In genomic region chr1:40876891-40877290, GRCh38 we compare ENCODE assay signal across 13 cellular contexts. TPM values are rescaled to one million over a fixed set of nuclear protein-coding genes. Genes with fewer than 3 reads are reported as not detected.
DNase-seq lines count a peak whose midpoint lies in the region; ATAC-seq, FAIRE-seq and TF ChIP-seq lines count a peak whose summit lies in the region.
"Had no signal": no experiment of that assay in that cellular context is flagged by ENCODE, and none has a peak within 500 bp of the region (broad histone marks: within the 10 kb centered on the region; RNA-seq: fewer than 3 reads in every experiment).

No MANE protein-coding gene starts in this region.

- POLR2A ChIA-PET in PC-3 (lab: Charles Lee; ENCODE audit: unreplicated experiment): interaction anchor here (0.9 kb wide), 1 partner anchor 19 kb away, joined by 3 read pairs; no protein-coding TSS in a partner anchor

- no peak for TF ChIP-seq POLR2A in GM12892 (IDR thresholded peaks at IDR 0.05; ENCODE audit: low read depth, low read length)

- H3K9me3 ChIP-seq in BLaER1 (peaks cover 10% of the 10 kb centered on the region; the same call in 1 of the 2 replicates), PC-3 (ENCODE audit: low read length) (peaks cover 11% of the 10 kb centered on the region), psoas muscle (peaks cover 5% of the 10 kb centered on the region), hepatocyte (ENCODE audit: low read depth) (no peaks in the 10 kb centered on the region)

- 67 to 75% (median 73%) methylated on average over 1 of the region's 1 CpG for WGBS in psoas muscle, 3 donors
- 80% methylated on average over 1 of the region's 1 CpG for WGBS in hepatocyte (ENCODE audit: low lambda C conversion rate, missing lambda C conversion rate)

- H3K9ac ChIP-seq in BLaER1: no peak overlapping the region
- 0 out of 2 replicates have a peak overlapping the region, but pooled peaks have one; percentile 27 for H3K9ac ChIP-seq in PC-3 (ENCODE audit: low read length)

- no peak for FAIRE-seq in GM12892 (lab: Jason Lieb, UNC)
- FAIRE-seq: GM18507 had no signal

- H3K27me3 Mint-ChIP-seq in chondrocyte (ENCODE audit: low read depth): no peaks in the 10 kb centered on the region

- H4K20me1 ChIP-seq in BLaER1: no peaks in the 10 kb centered on the region
- no peaks in the 10 kb centered on the region for H4K20me1 ChIP-seq in PC-3 (ENCODE audit: low read length)
- H4K20me1 ChIP-seq in hepatocyte (ENCODE audit: insufficient read depth, poor library complexity, severe bottlenecking): no peaks in the 10 kb centered on the region

- TF ChIP-seq CTCF in PC-3 (conservative IDR thresholded peaks at IDR 0.05; ENCODE audit: low read depth, low read length) (no peak), chondrocyte (IDR thresholded peaks at IDR 0.05) (no peak), psoas muscle (IDR thresholded peaks at IDR 0.05) (no peak), hepatocyte (IDR thresholded peaks at IDR 0.05; ENCODE audit: poor library complexity) (no peak)

- H3K4me1 Mint-ChIP-seq in chondrocyte (ENCODE audit: low read depth): peaks cover 67% of the 10 kb centered on the region

- peaks cover 9% of the 10 kb centered on the region for H3F3A ChIP-seq in PC-3 (ENCODE audit: low read length, unreplicated experiment)

- intact Hi-C loops in PC-3 (cut with micrococcal nuclease): no loop called here
- intact Hi-C loops in psoas muscle (cut with DNase I): no loop called here

- H3K36me3 ChIP-seq in BLaER1: no peaks in the 10 kb centered on the region
- peaks cover 8% of the 10 kb centered on the region; the same call in 1 of the 2 replicates for H3K36me3 ChIP-seq in PC-3 (ENCODE audit: low read depth, low read length)
- no peaks in the 10 kb centered on the region for H3K36me3 ChIP-seq in psoas muscle (ENCODE audit: insufficient read depth in 1 of 2, low read depth in 1 of 2)
- H3K36me3 ChIP-seq in hepatocyte (replicated peaks; ENCODE audit: insufficient read depth, low read depth): no peaks in the 10 kb centered on the region
- H3K36me3 ChIP-seq: cardiac muscle cell, SJCRH30 had no signal

- H3K36me3 Mint-ChIP-seq in chondrocyte (ENCODE audit: low read depth): no peaks in the 10 kb centered on the region

- ATAC-seq in PC-3: no peak
- no peak for ATAC-seq in psoas muscle

- H3K4me2 ChIP-seq in BLaER1 (peak overlapping the region; percentile 58), PC-3 (ENCODE audit: low read length) (no peak overlapping the region), hepatocyte (no peak overlapping the region)

- BruUV-seq in PC-3 (replicated peaks; lab: Mats Ljungman, UMichigan): no TSS peak

- no peaks in the 10 kb centered on the region for H3K27me3 ChIP-seq in BLaER1
- no peaks in the 10 kb centered on the region for H3K27me3 ChIP-seq in PC-3 (ENCODE audit: low read length)
- H3K27me3 ChIP-seq in psoas muscle (ENCODE audit: insufficient read depth in 3 of 3, low read length in 2 of 3): no peaks in the 10 kb centered on the region
- H3K27me3 ChIP-seq in hepatocyte: no peaks in the 10 kb centered on the region
- H3K27me3 ChIP-seq: cardiac muscle cell, SJCRH30 had no signal

- H2AFZ ChIP-seq in PC-3 (ENCODE audit: low read length): no peak overlapping the region
- H2AFZ ChIP-seq in hepatocyte: no peak overlapping the region

- H3K4me1 ChIP-seq in BLaER1 (peaks cover 30% of the 10 kb centered on the region), PC-3 (ENCODE audit: insufficient read depth, low read length) (peaks cover 36% of the 10 kb centered on the region), psoas muscle (no peaks in the 10 kb centered on the region), hepatocyte (ENCODE audit: insufficient read depth) (no peaks in the 10 kb centered on the region)

- peaks cover 3% of the 10 kb centered on the region for H3K9me3 Mint-ChIP-seq in chondrocyte (ENCODE audit: low read depth)

- H3K9me2 ChIP-seq in PC-3 (replicated peaks; ENCODE audit: low read length) (no peaks in the 10 kb centered on the region), hepatocyte (replicated peaks; ENCODE audit: insufficient read depth) (no peaks in the 10 kb centered on the region)

- H3K4me3 Mint-ChIP-seq in chondrocyte (ENCODE audit: unreplicated experiment): no peak overlapping the region

- H3K27ac ChIP-seq in BLaER1 (0 out of 2 replicates have a peak overlapping the region, but pooled peaks have one; percentile 33), PC-3 (ENCODE audit: low read length) (peak overlapping the region; percentile 53), psoas muscle (peak overlapping the region; percentile 48), hepatocyte (no peak overlapping the region)
- H3K27ac ChIP-seq: cardiac muscle cell, SJCRH30 had no signal

- DNase-seq in PC-3 (no peak), chondrocyte (ENCODE audit: low spot score) (no peak), psoas muscle (no peak), pons (ENCODE audit: low spot score) (no peak), GM12892 (ENCODE audit: insufficient read length) (no peak), hepatocyte (ENCODE audit: low spot score) (no peak), HPDE6-E6E7 (ENCODE audit: extremely low spot score) (no peak)
- DNase-seq: activated CD4-positive, CD25-positive, alpha-beta regulatory T cell treated with anti-CD3 and anti-CD28 coated beads, Interleukin-2, amount 50 U/mL, for 72 hours; NCI-H187 treated with DMSO at 0.1 percent for 48 hours had no signal

- CTCF ChIA-PET in PC-3 (lab: Charles Lee): no interaction called here

- no peaks in the 10 kb centered on the region for H3K79me2 ChIP-seq in PC-3 (ENCODE audit: low read length)
- no peaks in the 10 kb centered on the region for H3K79me2 ChIP-seq in hepatocyte

- H3K4me3 ChIP-seq in BLaER1 (no peak overlapping the region), PC-3 (ENCODE audit: low read length) (no peak overlapping the region), psoas muscle (no peak overlapping the region), hepatocyte (no peak overlapping the region)
- H3K4me3 ChIP-seq: cardiac muscle cell, SJCRH30 had no signal

- peak overlapping the region; percentile 98 for H3K27ac Mint-ChIP-seq in chondrocyte (ENCODE audit: unreplicated experiment)

RNA-seq across cellular contexts. Expression of gene CITED4, which starts 14.7 kb away (rescaled TPM):
- total RNA-seq in PC-3 (2014; rRNA removed) (10.6 and 12.0 TPM in 2 replicates), chondrocyte (12.4 to 30.5 TPM (median 30.1 TPM) in 3 replicates), psoas muscle (10 to 100 TPM; 16.0 to 24.7 (median 18.6) TPM), hepatocyte (3.9 and 6.8 TPM in 2 replicates)
- polyA plus RNA-seq in psoas muscle (10 to 100 TPM in 1 of 3 donors, 1 to 10 TPM in 2; 5.6 to 40.9 (median 6.6) TPM), hepatocyte (29.0 and 30.0 TPM in 2 replicates)
- polyA plus RNA-seq in GM12892 (2012; ENCODE audit: missing spikeins): not detected
- total RNA-seq: SJCRH30 had no signal
